8 cellular contexts compared by ENCODE assay signal in genomic region chr15:39583586-39584265, GRCh38. TPM values are rescaled to one million over a fixed set of nuclear protein-coding genes. Genes with fewer than 3 reads are reported as not detected.
A peak's percentile ranks its signal among the peaks of the same experiment; 100 is the strongest.
DNase-seq lines count a peak whose midpoint lies in the region; ATAC-seq, FAIRE-seq and TF ChIP-seq lines count a peak whose summit lies in the region.

No MANE protein-coding gene starts in this region.

- no peaks in the 10 kb centered on the region for H3K9me3 ChIP-seq in RWPE2 (ENCODE audit: severe bottlenecking)

- peak; percentile 70 for TF ChIP-seq CTCF in RWPE2 (IDR thresholded peaks at IDR 0.05; ENCODE audit: poor library complexity, severe bottlenecking)
- peak; percentile 48 for TF ChIP-seq CTCF in fibroblast of mammary gland (conservative IDR thresholded peaks at IDR 0.05; ENCODE audit: control insufficient read depth, insufficient read depth, low read depth, low read length)

- DNase-seq in GM12892 (ENCODE audit: insufficient read length), result peak; percentile 16
- no peak for DNase-seq in RWPE2 (ENCODE audit: low spot score)
- peak; percentile 60 for DNase-seq in fibroblast of mammary gland (ENCODE audit: low read depth)
- DNase-seq in stimulated activated CD4-positive, alpha-beta T cell treated with anti-CD3 and anti-CD28 coated beads, Interleukin-15, amount 100 ng/mL, for 24 hours, result peak; percentile 49
- DNase-seq in NCI-H774 (lab: John Stamatoyannopoulos, UW), result no peak
- no peak for DNase-seq in AG08396 (ENCODE audit: low spot score)

- H3K27me3 ChIP-seq in RWPE2 (ENCODE audit: insufficient read depth, poor library complexity, severe bottlenecking), result no peaks in the 10 kb centered on the region

- no peak for TF ChIP-seq POLR2A in GM12892 (IDR thresholded peaks at IDR 0.05; ENCODE audit: low read depth, low read length)

- FAIRE-seq in GM12892 (lab: Jason Lieb, UNC), result peak; percentile 5

- peaks cover 78% of the 10 kb centered on the region for H3K36me3 ChIP-seq in RWPE2 (ENCODE audit: low read depth)

- peaks cover 18% of the 10 kb centered on the region for H3K4me1 ChIP-seq in RWPE2 (ENCODE audit: insufficient read depth, poor library complexity, severe bottlenecking)

- H3K4me3 ChIP-seq in RWPE2 (ENCODE audit: severe bottlenecking), result no peak overlapping the region
- peak overlapping the region; percentile 85 for H3K4me3 ChIP-seq in fibroblast of mammary gland (ENCODE audit: control insufficient read depth, low read depth, low read length)

- H3K27ac ChIP-seq in RWPE2 (ENCODE audit: poor library complexity, severe bottlenecking), result peak overlapping the region; percentile 95

- ATAC-seq in RWPE2 (ENCODE audit: low read depth), result no peak
- no peak for ATAC-seq in HG03439 (IDR thresholded peaks at IDR 0.05; ENCODE audit: unreplicated experiment)
- ATAC-seq in GM18868 (IDR thresholded peaks at IDR 0.05; ENCODE audit: unreplicated experiment), result no peak

RNA-seq across cellular contexts. Expression of gene THBS1, which starts 2.8 kb away (rescaled TPM):
- 0.23 TPM for polyA plus RNA-seq in GM12892 (2012; ENCODE audit: missing spikeins)

Comparison
In these comparisons a context has a peak if more than half of its experiments do, and no peak if none do; other contexts are left out.
1. DNase-seq: peak in GM12892 (single experiment), fibroblast of mammary gland (single experiment) and stimulated activated CD4-positive, alpha-beta T cell treated with anti-CD3 and anti-CD28 coated beads, Interleukin-15, amount 100 ng/mL, for 24 hours (single experiment); none in RWPE2 (single experiment), NCI-H774 (single experiment) and AG08396 (single experiment).